34 cellular contexts compared by ENCODE assay signal in genomic region chr10:68269562-68269961, GRCh38. TPM values are rescaled to one million over a fixed set of nuclear protein-coding genes. Genes with fewer than 3 reads are reported as not detected.
"Had no signal": no experiment of that assay in that cellular context is flagged by ENCODE, and none has a peak within 500 bp of the region (broad histone marks: within the 10 kb centered on the region; RNA-seq: fewer than 3 reads in every experiment).

No MANE protein-coding gene starts in this region.

- H3K4me3 Mint-ChIP-seq: dendritic cell treated with granulocyte-macrophage colony-stimulating factor and Interleukin-4, amounts not matched to agents 40 ng/mL and 50 ng/mL, for 4 days; effector memory CD8-positive, alpha-beta T cell; endodermal cell had no signal

- H3K27ac Mint-ChIP-seq: dendritic cell treated with granulocyte-macrophage colony-stimulating factor and Interleukin-4, amounts not matched to agents 40 ng/mL and 50 ng/mL, for 4 days; effector memory CD8-positive, alpha-beta T cell; endodermal cell had no signal

- ATAC-seq: effector memory CD8-positive, alpha-beta T cell; esophagus mucosa; foreskin keratinocyte; gastrocnemius medialis; gastroesophageal sphincter; heart left ventricle; heart right ventricle had no signal

- H3K36me3 ChIP-seq: colonic mucosa, esophagus muscularis mucosa, esophagus squamous epithelium, gastrocnemius medialis, gastroesophageal sphincter, heart left ventricle, heart right ventricle had no signal

- H3K27ac ChIP-seq: colonic mucosa, coronary artery, dorsolateral prefrontal cortex, epithelial cell of prostate, esophagus muscularis mucosa, esophagus squamous epithelium, foreskin keratinocyte, gastrocnemius medialis, gastroesophageal sphincter, heart left ventricle, heart right ventricle, hepatocyte had no signal

- H3K4me3 ChIP-seq: colonic mucosa, coronary artery, dorsolateral prefrontal cortex, esophagus muscularis mucosa, esophagus squamous epithelium, gastrocnemius medialis, gastroesophageal sphincter, heart left ventricle, heart right ventricle, hepatocyte had no signal

- FAIRE-seq: endometrium, endothelial cell of umbilical vein, frontal cortex had no signal

- H3K4me1 ChIP-seq: colonic mucosa, esophagus muscularis mucosa, esophagus squamous epithelium, foreskin keratinocyte, gastrocnemius medialis, gastroesophageal sphincter, heart right ventricle had no signal

- H3K9me3 ChIP-seq: colonic mucosa, esophagus muscularis mucosa, esophagus squamous epithelium, gastrocnemius medialis had no signal

- DNase-seq: colonic mucosa; cortex of kidney; dermis blood vessel endothelial cell; dorsolateral prefrontal cortex; effector CD4-positive, alpha-beta T cell; effector CD8-positive, alpha-beta T cell; effector memory CD4-positive, alpha-beta T cell; effector memory CD8-positive, alpha-beta T cell; endodermal cell; erythroblast; esophagus squamous epithelium; foreskin fibroblast; foreskin keratinocyte; foreskin melanocyte; gastrocnemius medialis; glutamatergic neuron; head of caudate nucleus; heart left ventricle; heart right ventricle had no signal

- H3K9me3 Mint-ChIP-seq: effector memory CD8-positive, alpha-beta T cell had no signal

- H3K4me2 ChIP-seq: hepatocyte had no signal

- H3K79me2 ChIP-seq: hepatocyte had no signal

- H3K27me3 ChIP-seq: colonic mucosa, dorsolateral prefrontal cortex, esophagus muscularis mucosa, esophagus squamous epithelium, gastrocnemius medialis, gastroesophageal sphincter, heart left ventricle, heart right ventricle, hepatocyte had no signal

- H2AFZ ChIP-seq: hepatocyte had no signal

- H3K27me3 Mint-ChIP-seq: dendritic cell treated with granulocyte-macrophage colony-stimulating factor and Interleukin-4, amounts not matched to agents 40 ng/mL and 50 ng/mL, for 4 days had no signal

RNA-seq across cellular contexts. Expression of gene ATOH7, which starts 37.6 kb away (rescaled TPM):
- total RNA-seq: dermis blood vessel endothelial cell, dermis microvascular lymphatic vessel endothelial cell, endothelial cell of umbilical vein, epithelial cell of proximal tubule, esophagus mucosa, esophagus muscularis mucosa, esophagus squamous epithelium, fibroblast of lung, fibroblast of villous mesenchyme, gastrocnemius medialis, glomerular endothelial cell, heart right ventricle had no signal
- polyA plus RNA-seq: endothelial cell of umbilical vein, fibroblast of lung, foreskin keratinocyte, heart left ventricle, hepatocyte had no signal
